ENCODE assay signal across 16 cellular contexts in the genomic region with DNA sequence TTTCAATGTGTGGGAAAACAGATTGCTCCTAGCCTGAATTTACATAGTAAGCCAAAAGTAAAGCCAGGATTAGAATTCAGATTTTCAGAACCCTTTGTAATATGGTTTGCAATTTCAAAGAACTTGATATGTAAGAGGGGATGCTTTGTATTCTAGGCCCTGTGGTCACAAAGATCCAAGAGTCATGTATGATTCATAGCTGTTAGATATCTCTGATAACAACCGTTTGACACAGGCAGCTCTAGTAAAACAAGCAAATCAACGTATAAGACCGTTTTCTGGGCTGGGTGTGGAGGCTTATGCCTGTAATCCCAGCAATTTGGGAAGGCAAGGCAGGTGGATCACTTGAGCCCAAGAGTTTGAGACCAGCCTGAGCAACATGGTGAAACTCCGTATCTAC.
DNase-seq lines count a peak whose midpoint lies in the region; ATAC-seq lines count a peak whose summit lies in the region.
"Had no signal": no experiment of that assay in that cellular context is flagged by ENCODE, and none has a peak within 500 bp of the region (broad histone marks: within the 10 kb centered on the region; RNA-seq: fewer than 3 reads in every experiment).

No MANE protein-coding gene starts in this region.

- intact Hi-C loops in left colon (cut with DNase I, micrococcal nuclease), result no loop called here

- ATAC-seq in left colon, result peak; percentile 24
- no peak for ATAC-seq in HG03442 (IDR thresholded peaks at IDR 0.05; ENCODE audit: unreplicated experiment)
- ATAC-seq in GM19324 (IDR thresholded peaks at IDR 0.05; ENCODE audit: low FRiP score, unreplicated experiment), result no peak
- ATAC-seq: activated T-cell treated with anti-CD3 and anti-CD28 coated beads, Interleukin-2, amount 50 U/mL, for 4 hours; natural killer cell treated with Interleukin-12 subunit alpha and Interleukin-12 subunit beta and Interleukin-15 and Interleukin-18, amount 100 ng/mL, for 72 hours had no signal

- DNase-seq in EL (peak; percentile 60), LHCN-M2 (ENCODE audit: low read depth) (peak; percentile 47), amniotic epithelial cell (ENCODE audit: low read depth) (peak; percentile 57), left colon (no peak)
- no peak for DNase-seq in stimulated activated CD4-positive, alpha-beta T cell treated with anti-CD3 and anti-CD28 coated beads, Interleukin-1b, Interleukin-23, amount 100 ng/mL, for 48 hours
- DNase-seq: activated B cell treated with CpG ODN at 0.5 μM for 24 hours; activated naive CD4-positive, alpha-beta T cell treated with anti-CD3 and anti-CD28 coated beads, Interleukin-2, amount 10 ng/mL, durations not matched to agents 7 days and 5 days; activated T-cell treated with anti-CD3 and anti-CD28 coated beads, Interleukin-2, amount 50 U/mL, for 4 hours; kidney; mesendoderm; NCI-H1930; stimulated activated CD4-positive, alpha-beta T cell treated with anti-CD3 and anti-CD28 coated beads, Interleukin-2, amount 100 ng/mL, for 24 hours; stimulated activated naive CD4-positive, alpha-beta T cell treated with Interleukin-2 at 50 U/mL for 16 hours had no signal

Comparison
In these comparisons a context has a peak if more than half of its experiments do, and no peak if none do; other contexts are left out.
1. DNase-seq: peak in EL (single experiment), LHCN-M2 (single experiment) and amniotic epithelial cell (single experiment); none in left colon (0 of 2) and stimulated activated CD4-positive, alpha-beta T cell treated with anti-CD3 and anti-CD28 coated beads, Interleukin-1b, Interleukin-23, amount 100 ng/mL, for 48 hours (single experiment).